ENCODE assay signal across 1 cellular context in genomic region chr13:94119360-94119936, GRCh38.
TF ChIP-seq lines count a peak whose summit lies in the region.

No MANE protein-coding gene starts in this region.

TF ChIP-seq in HepG2, 621 proteins besides CTCF, POLR2A, EP300 and RAD21 (continued from another document and continues in another):
- TF ChIP-seq ZFX (CRISPR knock-in tag; IDR thresholded peaks at IDR 0.05; ENCODE audit: low read depth) (no peak), ZNF607 (CRISPR knock-in tag; IDR thresholded peaks at IDR 0.05; ENCODE audit: borderline replicate concordance) (no peak), ZZZ3 (CRISPR knock-in tag; IDR thresholded peaks at IDR 0.05; ENCODE audit: borderline replicate concordance) (no peak), ZBTB38 (CRISPR knock-in tag; IDR thresholded peaks at IDR 0.05) (no peak), NCOA2 (CRISPR knock-in tag; IDR thresholded peaks at IDR 0.05) (peak; percentile 60), ZNF441 (CRISPR knock-in tag; IDR thresholded peaks at IDR 0.05; ENCODE audit: borderline replicate concordance) (no peak), SCMH1 (CRISPR knock-in tag; IDR thresholded peaks at IDR 0.05; ENCODE audit: borderline replicate concordance) (no peak), ATF2 (CRISPR knock-in tag; IDR thresholded peaks at IDR 0.05) (0 out of 2 replicates have a peak, but pooled peaks have one; percentile 24), ZBTB46 (CRISPR knock-in tag; IDR thresholded peaks at IDR 0.05; ENCODE audit: borderline replicate concordance) (no peak), KDM5B (CRISPR knock-in tag; IDR thresholded peaks at IDR 0.05; ENCODE audit: borderline replicate concordance) (no peak; the same call in 1 of the 2 replicates), DRAP1 (CRISPR knock-in tag; IDR thresholded peaks at IDR 0.05) (no peak), XRCC5 (optimal IDR thresholded peaks at IDR 0.05; ENCODE audit: low read length) (peak; percentile 59), MAZ (IDR thresholded peaks at IDR 0.05; ENCODE audit: borderline replicate concordance, low read depth, low read length) (no peak), MAZ (CRISPR knock-in tag; IDR thresholded peaks at IDR 0.05; ENCODE audit: low read depth) (peak; percentile 51; the same call in 1 of the 2 replicates), CSRNP2 (CRISPR knock-in tag; conservative IDR thresholded peaks at IDR 0.05; ENCODE audit: low read depth) (no peak), ARNT2 (CRISPR knock-in tag; IDR thresholded peaks at IDR 0.05; ENCODE audit: low read depth) (no peak), ZNF335 (CRISPR knock-in tag; IDR thresholded peaks at IDR 0.05) (no peak), ZNF451 (CRISPR knock-in tag; IDR thresholded peaks at IDR 0.05) (no peak), TFAP4 (IDR thresholded peaks at IDR 0.05; ENCODE audit: borderline replicate concordance, low read depth) (no peak), NFAT5 (CRISPR knock-in tag; IDR thresholded peaks at IDR 0.05) (no peak), ETV5 (CRISPR knock-in tag; IDR thresholded peaks at IDR 0.05; ENCODE audit: borderline replicate concordance) (no peak), SSRP1 (CRISPR knock-in tag; IDR thresholded peaks at IDR 0.05) (0 out of 2 replicates have a peak, but pooled peaks have one; percentile 33), ZNF326 (CRISPR knock-in tag; IDR thresholded peaks at IDR 0.05; ENCODE audit: borderline replicate concordance) (no peak), SYNCRIP (IDR thresholded peaks at IDR 0.05; ENCODE audit: insufficient read depth, low read depth, low read length) (no peak), ZFP36L1 (CRISPR knock-in tag; IDR thresholded peaks at IDR 0.05) (no peak), GTF3A (CRISPR knock-in tag; conservative IDR thresholded peaks at IDR 0.05) (no peak), KLF11 (CRISPR knock-in tag; IDR thresholded peaks at IDR 0.05) (no peak), ATF6 (CRISPR knock-in tag; conservative IDR thresholded peaks at IDR 0.05) (no peak), NFATC3 (CRISPR knock-in tag; IDR thresholded peaks at IDR 0.05) (no peak), HES4 (CRISPR knock-in tag; IDR thresholded peaks at IDR 0.05; ENCODE audit: borderline replicate concordance) (no peak), RELA (CRISPR knock-in tag; IDR thresholded peaks at IDR 0.05) (no peak), ATM (IDR thresholded peaks at IDR 0.05; ENCODE audit: borderline replicate concordance) (no peak), SMARCE1 (IDR thresholded peaks at IDR 0.05; ENCODE audit: borderline replicate concordance) (no peak), RBAK (CRISPR knock-in tag; IDR thresholded peaks at IDR 0.05) (no peak), UBTF (CRISPR knock-in tag; IDR thresholded peaks at IDR 0.05) (peak; percentile 40; the same call in 1 of the 2 replicates), ZNF839 (CRISPR knock-in tag; IDR thresholded peaks at IDR 0.05; ENCODE audit: borderline replicate concordance) (no peak), PHF8 (CRISPR knock-in tag; IDR thresholded peaks at IDR 0.05) (0 out of 2 replicates have a peak, but pooled peaks have one; percentile 20), PRDM15 (CRISPR knock-in tag; IDR thresholded peaks at IDR 0.05) (peak; percentile 42; the same call in 1 of the 2 replicates)
